Comparison of ENCODE assay signal across 1 cellular context in the genomic region with DNA sequence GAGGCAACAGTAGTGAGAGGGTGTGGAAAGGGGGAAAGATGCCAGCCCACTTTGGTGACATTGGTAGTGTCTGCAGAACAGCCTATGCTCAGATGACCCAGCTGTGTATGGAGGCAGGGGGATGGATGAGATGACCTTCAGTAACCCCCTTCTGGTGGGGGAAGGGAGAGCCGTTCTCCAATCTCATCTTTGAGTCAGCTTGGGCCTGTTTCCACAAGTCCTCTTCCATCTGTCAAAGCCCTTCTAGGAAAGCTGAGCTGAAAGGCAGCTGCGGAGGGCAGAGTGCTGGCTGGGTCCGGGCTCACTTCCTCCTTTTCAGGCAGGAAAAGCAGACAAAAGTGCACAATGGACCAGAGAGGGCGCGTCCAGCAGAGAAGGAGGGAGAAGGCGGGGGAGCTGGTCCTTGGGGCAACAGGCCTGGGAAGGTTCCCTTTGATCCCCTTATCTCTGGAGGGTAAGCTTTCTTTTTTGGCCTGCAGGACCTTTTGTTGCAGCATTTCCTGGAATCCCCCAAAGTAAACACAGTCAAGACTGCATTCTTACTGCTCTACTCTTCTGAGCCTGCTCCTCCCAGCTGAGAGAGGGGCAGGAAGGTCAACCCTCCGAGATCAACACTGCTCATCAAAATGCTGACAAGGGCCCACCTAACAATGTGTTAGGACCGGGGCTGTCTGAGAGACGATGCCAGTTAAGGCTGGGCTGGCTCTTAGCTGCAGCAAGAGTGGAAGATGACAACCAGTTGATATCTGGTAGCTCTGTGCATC.
TF ChIP-seq lines count a peak whose summit lies in the region.

No MANE protein-coding gene starts in this region.

TF ChIP-seq in HepG2, 621 proteins besides CTCF, POLR2A, EP300 and RAD21 (continued from another document and continues in another):
- TF ChIP-seq, protein P1, sequence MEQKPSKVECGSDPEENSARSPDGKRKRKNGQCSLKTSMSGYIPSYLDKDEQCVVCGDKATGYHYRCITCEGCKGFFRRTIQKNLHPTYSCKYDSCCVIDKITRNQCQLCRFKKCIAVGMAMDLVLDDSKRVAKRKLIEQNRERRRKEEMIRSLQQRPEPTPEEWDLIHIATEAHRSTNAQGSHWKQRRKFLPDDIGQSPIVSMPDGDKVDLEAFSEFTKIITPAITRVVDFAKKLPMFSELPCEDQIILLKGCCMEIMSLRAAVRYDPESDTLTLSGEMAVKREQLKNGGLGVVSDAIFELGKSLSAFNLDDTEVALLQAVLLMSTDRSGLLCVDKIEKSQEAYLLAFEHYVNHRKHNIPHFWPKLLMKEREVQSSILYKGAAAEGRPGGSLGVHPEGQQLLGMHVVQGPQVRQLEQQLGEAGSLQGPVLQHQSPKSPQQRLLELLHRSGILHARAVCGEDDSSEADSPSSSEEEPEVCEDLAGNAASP (CRISPR knock-in tag; IDR thresholded peaks at IDR 0.05; ENCODE audit: borderline replicate concordance): peak; percentile 90
- TF ChIP-seq ZC3H13 (CRISPR knock-in tag; IDR thresholded peaks at IDR 0.05): no peak
- no peak; the same call in 1 of the 2 replicates for TF ChIP-seq NR1H2 (CRISPR knock-in tag; IDR thresholded peaks at IDR 0.05; ENCODE audit: borderline replicate concordance, low read depth)
- TF ChIP-seq ZNF839 (CRISPR knock-in tag; IDR thresholded peaks at IDR 0.05; ENCODE audit: borderline replicate concordance): no peak
- TF ChIP-seq, protein P2, sequence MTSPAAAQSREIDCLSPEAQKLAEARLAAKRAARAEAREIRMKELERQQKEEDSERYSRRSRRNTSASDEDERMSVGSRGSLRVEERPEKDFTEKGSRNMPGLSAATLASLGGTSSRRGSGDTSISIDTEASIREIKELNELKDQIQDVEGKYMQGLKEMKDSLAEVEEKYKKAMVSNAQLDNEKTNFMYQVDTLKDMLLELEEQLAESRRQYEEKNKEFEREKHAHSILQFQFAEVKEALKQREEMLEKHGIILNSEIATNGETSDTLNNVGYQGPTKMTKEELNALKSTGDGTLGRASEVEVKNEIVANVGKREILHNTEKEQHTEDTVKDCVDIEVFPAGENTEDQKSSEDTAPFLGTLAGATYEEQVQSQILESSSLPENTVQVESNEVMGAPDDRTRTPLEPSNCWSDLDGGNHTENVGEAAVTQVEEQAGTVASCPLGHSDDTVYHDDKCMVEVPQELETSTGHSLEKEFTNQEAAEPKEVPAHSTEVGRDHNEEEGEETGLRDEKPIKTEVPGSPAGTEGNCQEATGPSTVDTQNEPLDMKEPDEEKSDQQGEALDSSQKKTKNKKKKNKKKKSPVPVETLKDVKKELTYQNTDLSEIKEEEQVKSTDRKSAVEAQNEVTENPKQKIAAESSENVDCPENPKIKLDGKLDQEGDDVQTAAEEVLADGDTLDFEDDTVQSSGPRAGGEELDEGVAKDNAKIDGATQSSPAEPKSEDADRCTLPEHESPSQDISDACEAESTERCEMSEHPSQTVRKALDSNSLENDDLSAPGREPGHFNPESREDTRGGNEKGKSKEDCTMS (CRISPR knock-in tag; conservative IDR thresholded peaks at IDR 0.05): no peak
- TF ChIP-seq ERF (CRISPR knock-in tag; IDR thresholded peaks at IDR 0.05): no peak
- no peak for TF ChIP-seq ZBTB42 (CRISPR knock-in tag; IDR thresholded peaks at IDR 0.05)
- TF ChIP-seq LCORL (IDR thresholded peaks at IDR 0.05): no peak
- TF ChIP-seq LCORL (CRISPR knock-in tag; IDR thresholded peaks at IDR 0.05): peak; percentile 94
- no peak for TF ChIP-seq ZNF180 (CRISPR knock-in tag; IDR thresholded peaks at IDR 0.05; ENCODE audit: borderline replicate concordance, low read depth)
- TF ChIP-seq ZNF430 (CRISPR knock-in tag; IDR thresholded peaks at IDR 0.05): no peak
- TF ChIP-seq, protein P3, sequence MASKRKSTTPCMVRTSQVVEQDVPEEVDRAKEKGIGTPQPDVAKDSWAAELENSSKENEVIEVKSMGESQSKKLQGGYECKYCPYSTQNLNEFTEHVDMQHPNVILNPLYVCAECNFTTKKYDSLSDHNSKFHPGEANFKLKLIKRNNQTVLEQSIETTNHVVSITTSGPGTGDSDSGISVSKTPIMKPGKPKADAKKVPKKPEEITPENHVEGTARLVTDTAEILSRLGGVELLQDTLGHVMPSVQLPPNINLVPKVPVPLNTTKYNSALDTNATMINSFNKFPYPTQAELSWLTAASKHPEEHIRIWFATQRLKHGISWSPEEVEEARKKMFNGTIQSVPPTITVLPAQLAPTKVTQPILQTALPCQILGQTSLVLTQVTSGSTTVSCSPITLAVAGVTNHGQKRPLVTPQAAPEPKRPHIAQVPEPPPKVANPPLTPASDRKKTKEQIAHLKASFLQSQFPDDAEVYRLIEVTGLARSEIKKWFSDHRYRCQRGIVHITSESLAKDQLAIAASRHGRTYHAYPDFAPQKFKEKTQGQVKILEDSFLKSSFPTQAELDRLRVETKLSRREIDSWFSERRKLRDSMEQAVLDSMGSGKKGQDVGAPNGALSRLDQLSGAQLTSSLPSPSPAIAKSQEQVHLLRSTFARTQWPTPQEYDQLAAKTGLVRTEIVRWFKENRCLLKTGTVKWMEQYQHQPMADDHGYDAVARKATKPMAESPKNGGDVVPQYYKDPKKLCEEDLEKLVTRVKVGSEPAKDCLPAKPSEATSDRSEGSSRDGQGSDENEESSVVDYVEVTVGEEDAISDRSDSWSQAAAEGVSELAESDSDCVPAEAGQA (IDR thresholded peaks at IDR 0.05; ENCODE audit: low read depth): no peak
- TF ChIP-seq, protein P3 (CRISPR knock-in tag; IDR thresholded peaks at IDR 0.05; ENCODE audit: borderline replicate concordance): no peak
- TF ChIP-seq ZKSCAN1 (IDR thresholded peaks at IDR 0.05; ENCODE audit: low read length): no peak
- TF ChIP-seq, protein P4, sequence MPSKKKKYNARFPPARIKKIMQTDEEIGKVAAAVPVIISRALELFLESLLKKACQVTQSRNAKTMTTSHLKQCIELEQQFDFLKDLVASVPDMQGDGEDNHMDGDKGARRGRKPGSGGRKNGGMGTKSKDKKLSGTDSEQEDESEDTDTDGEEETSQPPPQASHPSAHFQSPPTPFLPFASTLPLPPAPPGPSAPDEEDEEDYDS (CRISPR knock-in tag; IDR thresholded peaks at IDR 0.05): peak; percentile 61; the same call in 1 of the 2 replicates
- TF ChIP-seq, protein P5, sequence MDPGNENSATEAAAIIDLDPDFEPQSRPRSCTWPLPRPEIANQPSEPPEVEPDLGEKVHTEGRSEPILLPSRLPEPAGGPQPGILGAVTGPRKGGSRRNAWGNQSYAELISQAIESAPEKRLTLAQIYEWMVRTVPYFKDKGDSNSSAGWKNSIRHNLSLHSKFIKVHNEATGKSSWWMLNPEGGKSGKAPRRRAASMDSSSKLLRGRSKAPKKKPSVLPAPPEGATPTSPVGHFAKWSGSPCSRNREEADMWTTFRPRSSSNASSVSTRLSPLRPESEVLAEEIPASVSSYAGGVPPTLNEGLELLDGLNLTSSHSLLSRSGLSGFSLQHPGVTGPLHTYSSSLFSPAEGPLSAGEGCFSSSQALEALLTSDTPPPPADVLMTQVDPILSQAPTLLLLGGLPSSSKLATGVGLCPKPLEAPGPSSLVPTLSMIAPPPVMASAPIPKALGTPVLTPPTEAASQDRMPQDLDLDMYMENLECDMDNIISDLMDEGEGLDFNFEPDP (CRISPR knock-in tag; conservative IDR thresholded peaks at IDR 0.05): no peak
- peak; percentile 92 for TF ChIP-seq TBX2 (CRISPR knock-in tag; IDR thresholded peaks at IDR 0.05; ENCODE audit: borderline replicate concordance)
- no peak for TF ChIP-seq RNF2 (conservative IDR thresholded peaks at IDR 0.05; ENCODE audit: low read depth)
- peak; percentile 82; the same call in 1 of the 2 replicates for TF ChIP-seq HMG20B (CRISPR knock-in tag; conservative IDR thresholded peaks at IDR 0.05)
- TF ChIP-seq ZNF274 (CRISPR knock-in tag; IDR thresholded peaks at IDR 0.05): no peak
- TF ChIP-seq SMC3 (IDR thresholded peaks at IDR 0.05; ENCODE audit: low read length): peak; percentile 1; the same call in 1 of the 2 replicates
- TF ChIP-seq ZNF124 (CRISPR knock-in tag; IDR thresholded peaks at IDR 0.05): no peak
- TF ChIP-seq ELF1 (CRISPR knock-in tag; IDR thresholded peaks at IDR 0.05): peak; percentile 64
- TF ChIP-seq ZNF678 (CRISPR knock-in tag; IDR thresholded peaks at IDR 0.05): no peak
- TF ChIP-seq KLF15 (CRISPR knock-in tag; IDR thresholded peaks at IDR 0.05; ENCODE audit: borderline replicate concordance): no peak
- TF ChIP-seq MLLT10 (CRISPR knock-in tag; IDR thresholded peaks at IDR 0.05): no peak
- no peak; the same call in 1 of the 2 replicates for TF ChIP-seq ZMAT3 (CRISPR knock-in tag; conservative IDR thresholded peaks at IDR 0.05)
- TF ChIP-seq ZSCAN22 (CRISPR knock-in tag; IDR thresholded peaks at IDR 0.05): no peak; the same call in 1 of the 2 replicates
- no peak for TF ChIP-seq ZNF234 (CRISPR knock-in tag; conservative IDR thresholded peaks at IDR 0.05)
- no peak for TF ChIP-seq RBM22 (optimal IDR thresholded peaks at IDR 0.05; ENCODE audit: low read length)
- TF ChIP-seq, protein P6, sequence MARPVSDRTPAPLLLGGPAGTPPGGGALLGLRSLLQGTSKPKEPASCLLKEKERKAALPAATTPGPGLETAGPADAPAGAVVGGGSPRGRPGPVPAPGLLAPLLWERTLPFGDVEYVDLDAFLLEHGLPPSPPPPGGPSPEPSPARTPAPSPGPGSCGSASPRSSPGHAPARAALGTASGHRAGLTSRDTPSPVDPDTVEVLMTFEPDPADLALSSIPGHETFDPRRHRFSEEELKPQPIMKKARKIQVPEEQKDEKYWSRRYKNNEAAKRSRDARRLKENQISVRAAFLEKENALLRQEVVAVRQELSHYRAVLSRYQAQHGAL (CRISPR knock-in tag; IDR thresholded peaks at IDR 0.05; ENCODE audit: not compliant biosample characterization): peak; percentile 49
- no peak for TF ChIP-seq ARHGAP35 (CRISPR knock-in tag; IDR thresholded peaks at IDR 0.05; ENCODE audit: borderline replicate concordance)
- TF ChIP-seq, protein P7, sequence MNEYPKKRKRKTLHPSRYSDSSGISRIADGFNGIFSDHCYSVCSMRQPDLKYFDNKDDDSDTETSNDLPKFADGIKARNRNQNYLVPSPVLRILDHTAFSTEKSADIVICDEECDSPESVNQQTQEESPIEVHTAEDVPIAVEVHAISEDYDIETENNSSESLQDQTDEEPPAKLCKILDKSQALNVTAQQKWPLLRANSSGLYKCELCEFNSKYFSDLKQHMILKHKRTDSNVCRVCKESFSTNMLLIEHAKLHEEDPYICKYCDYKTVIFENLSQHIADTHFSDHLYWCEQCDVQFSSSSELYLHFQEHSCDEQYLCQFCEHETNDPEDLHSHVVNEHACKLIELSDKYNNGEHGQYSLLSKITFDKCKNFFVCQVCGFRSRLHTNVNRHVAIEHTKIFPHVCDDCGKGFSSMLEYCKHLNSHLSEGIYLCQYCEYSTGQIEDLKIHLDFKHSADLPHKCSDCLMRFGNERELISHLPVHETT (CRISPR knock-in tag; conservative IDR thresholded peaks at IDR 0.05): peak; percentile 36; the same call in 1 of the 2 replicates
- TF ChIP-seq CENPX (CRISPR knock-in tag; IDR thresholded peaks at IDR 0.05): no peak
- TF ChIP-seq, protein P8, sequence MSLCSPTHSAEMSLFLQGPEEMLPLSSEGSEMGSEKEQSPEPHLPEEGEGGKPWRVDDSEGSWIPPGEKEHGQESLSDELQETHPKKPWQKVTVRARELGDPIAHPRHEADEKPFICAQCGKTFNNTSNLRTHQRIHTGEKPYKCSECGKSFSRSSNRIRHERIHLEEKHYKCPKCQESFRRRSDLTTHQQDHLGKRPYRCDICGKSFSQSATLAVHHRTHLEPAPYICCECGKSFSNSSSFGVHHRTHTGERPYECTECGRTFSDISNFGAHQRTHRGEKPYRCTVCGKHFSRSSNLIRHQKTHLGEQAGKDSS (CRISPR knock-in tag; IDR thresholded peaks at IDR 0.05; ENCODE audit: borderline replicate concordance, low read depth): 0 out of 2 replicates have a peak, but pooled peaks have one; percentile 26
- TF ChIP-seq NCOR1 (IDR thresholded peaks at IDR 0.05; ENCODE audit: borderline replicate concordance, low read length): peak; percentile 66; the same call in 1 of the 2 replicates
- no peak for TF ChIP-seq ATF7 (IDR thresholded peaks at IDR 0.05)
- peak; percentile 73; the same call in 1 of the 2 replicates for TF ChIP-seq ATF7 (CRISPR knock-in tag; IDR thresholded peaks at IDR 0.05)
- TF ChIP-seq, protein P9, sequence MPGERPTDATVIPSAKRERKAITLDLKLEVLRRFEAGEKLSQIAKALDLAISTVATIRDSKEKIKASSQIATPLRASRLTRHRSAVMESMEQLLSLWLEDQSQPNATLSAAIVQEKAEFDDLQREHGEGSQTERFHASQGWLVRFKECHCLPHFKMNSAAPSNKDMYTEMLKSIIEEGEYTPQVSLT (CRISPR knock-in tag; IDR thresholded peaks at IDR 0.05; ENCODE audit: borderline replicate concordance, low read depth): no peak
- peak; percentile 73; the same call in 1 of the 2 replicates for TF ChIP-seq ZNF205 (CRISPR knock-in tag; IDR thresholded peaks at IDR 0.05)
- TF ChIP-seq EHMT2 (IDR thresholded peaks at IDR 0.05; ENCODE audit: borderline replicate concordance, low read depth, low read length): no peak
- TF ChIP-seq ETV6 (CRISPR knock-in tag; conservative IDR thresholded peaks at IDR 0.05): peak; percentile 86; the same call in 1 of the 2 replicates
- TF ChIP-seq, protein P10, sequence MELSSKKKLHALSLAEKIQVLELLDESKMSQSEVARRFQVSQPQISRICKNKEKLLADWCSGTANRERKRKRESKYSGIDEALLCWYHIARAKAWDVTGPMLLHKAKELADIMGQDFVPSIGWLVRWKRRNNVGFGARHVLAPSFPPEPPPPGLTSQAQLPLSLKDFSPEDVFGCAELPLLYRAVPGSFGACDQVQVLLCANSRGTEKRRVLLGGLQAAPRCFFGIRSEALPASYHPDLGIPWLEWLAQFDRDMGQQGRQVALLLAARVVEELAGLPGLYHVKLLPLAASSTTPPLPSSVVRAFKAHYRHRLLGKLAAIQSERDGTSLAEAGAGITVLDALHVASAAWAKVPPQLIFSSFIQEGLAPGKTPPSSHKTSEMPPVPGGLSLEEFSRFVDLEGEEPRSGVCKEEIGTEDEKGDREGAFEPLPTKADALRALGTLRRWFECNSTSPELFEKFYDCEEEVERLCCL (CRISPR knock-in tag; IDR thresholded peaks at IDR 0.05; ENCODE audit: borderline replicate concordance): no peak
